ENCODE assay signal across 8 cellular contexts in the genomic region with DNA sequence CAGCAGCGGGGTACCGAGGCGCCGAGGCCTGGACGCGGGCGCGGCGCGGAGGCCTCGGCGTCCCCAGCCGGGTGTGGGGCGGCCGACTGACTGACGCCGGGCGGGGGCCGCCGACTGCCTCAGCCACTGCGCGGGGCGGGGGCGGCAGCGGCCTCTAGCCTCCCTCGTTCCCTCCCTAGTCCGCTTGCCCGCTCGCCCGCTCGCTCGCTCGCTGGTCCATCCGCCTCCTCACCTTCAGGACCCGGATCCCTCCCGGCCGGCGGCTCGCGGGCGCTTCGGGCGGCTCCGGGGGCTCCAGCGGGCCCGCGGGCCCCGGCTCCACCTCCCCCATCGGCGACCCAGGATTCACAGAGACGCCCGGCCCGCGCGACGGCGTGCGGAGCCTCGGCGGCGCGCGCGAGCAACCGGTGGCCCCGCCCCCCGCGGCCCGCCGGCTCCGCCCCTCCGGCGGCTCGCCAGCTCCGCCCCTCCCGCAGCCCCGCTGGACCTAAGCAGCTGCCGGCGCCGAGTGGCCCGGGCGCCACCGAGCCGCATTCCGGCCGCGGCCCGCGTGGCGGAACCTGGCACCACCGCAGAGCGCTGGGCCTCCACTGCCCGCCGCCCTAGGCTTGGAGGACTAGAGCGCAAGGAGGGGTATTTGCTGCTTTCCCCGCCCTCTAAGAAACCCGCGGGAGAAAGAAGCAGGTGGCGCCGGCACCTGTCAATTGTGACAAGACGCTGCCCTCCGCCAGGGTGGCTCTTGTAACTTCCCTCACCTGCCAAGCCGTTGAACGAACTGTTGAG. TPM values are rescaled to one million over a fixed set of nuclear protein-coding genes. Genes with fewer than 3 reads are reported as not detected.
DNase-seq lines count a peak whose midpoint lies in the region; ATAC-seq and TF ChIP-seq lines count a peak whose summit lies in the region.

No MANE protein-coding gene starts in this region.

- ATAC-seq in GM21723 (IDR thresholded peaks at IDR 0.05; ENCODE audit: unreplicated experiment): peak; percentile 79

- H3K4me1 ChIP-seq in ES-I3 (ENCODE audit: insufficient read depth, low read length): no peaks in the 10 kb centered on the region

- DNase-seq in SKM-1 treated with dmso at 0.1 percent for 144 hours (lab: John Stamatoyannopoulos, UW; ENCODE audit: unreplicated experiment) (peak; percentile 56), cardiac septum (ENCODE audit: low spot score) (peak; percentile 90), pons (ENCODE audit: low spot score) (peak; percentile 69), type B pancreatic cell (ENCODE audit: extremely low spot score, unreplicated experiment) (peak; percentile 86)
- peak; percentile 84 for DNase-seq in activated naive CD8-positive, alpha-beta T cell treated with anti-CD3 and anti-CD28 coated beads for 36 hours

- H3K9me3 Mint-ChIP-seq in activated naive CD8-positive, alpha-beta T cell treated with anti-CD3 and anti-CD28 coated beads for 36 hours: no peaks in the 10 kb centered on the region
- H3K9me3 Mint-ChIP-seq in type B pancreatic cell: no peaks in the 10 kb centered on the region

- peak overlapping the region; percentile 78 for H3K4me3 Mint-ChIP-seq in activated naive CD8-positive, alpha-beta T cell treated with anti-CD3 and anti-CD28 coated beads for 36 hours
- peak overlapping the region; percentile 93 for H3K4me3 Mint-ChIP-seq in type B pancreatic cell

- peak overlapping the region; percentile 76 for H3K9ac ChIP-seq in ES-I3 (ENCODE audit: low read depth, low read length)

- peak overlapping the region; percentile 30 for H3K27ac Mint-ChIP-seq in activated naive CD8-positive, alpha-beta T cell treated with anti-CD3 and anti-CD28 coated beads for 36 hours
- H3K27ac Mint-ChIP-seq in type B pancreatic cell: peak overlapping the region; percentile 91

- peak; percentile 24 for TF ChIP-seq CTCF in type B pancreatic cell (conservative IDR thresholded peaks at IDR 0.05)

- H3K27me3 Mint-ChIP-seq in activated naive CD8-positive, alpha-beta T cell treated with anti-CD3 and anti-CD28 coated beads for 36 hours: peaks cover 7% of the 10 kb centered on the region
- H3K27me3 Mint-ChIP-seq in type B pancreatic cell: peaks cover 11% of the 10 kb centered on the region

- H3K4me1 Mint-ChIP-seq in activated naive CD8-positive, alpha-beta T cell treated with anti-CD3 and anti-CD28 coated beads for 36 hours: peaks cover 10% of the 10 kb centered on the region
- H3K4me1 Mint-ChIP-seq in type B pancreatic cell (ENCODE audit: unreplicated experiment): peaks cover 13% of the 10 kb centered on the region

- intact Hi-C loops in cardiac septum (cut with DNase I): loop anchor here (5.0 kb wide), 2 partner anchors 84 to 159 kb away; partner anchors contain the start of genes AP1G1 and ZNF821

- H3K36me3 ChIP-seq in ES-I3 (ENCODE audit: insufficient read depth, low read length): no peaks in the 10 kb centered on the region
- no peaks in the 10 kb centered on the region for H3K36me3 ChIP-seq in KOPT-K1 (ENCODE audit: insufficient read depth, low read length)

- H3K27ac ChIP-seq in KOPT-K1 (ENCODE audit: low read depth, low read length, poor library complexity, severe bottlenecking): peak overlapping the region; percentile 50

- H3K36me3 Mint-ChIP-seq in activated naive CD8-positive, alpha-beta T cell treated with anti-CD3 and anti-CD28 coated beads for 36 hours: no peaks in the 10 kb centered on the region
- H3K36me3 Mint-ChIP-seq in type B pancreatic cell: peaks cover 3% of the 10 kb centered on the region

- H3K9me3 ChIP-seq in ES-I3 (ENCODE audit: control insufficient read depth, insufficient read depth, low read length) (no peaks in the 10 kb centered on the region), KOPT-K1 (ENCODE audit: insufficient read depth, low read length, poor library complexity, severe bottlenecking) (no peaks in the 10 kb centered on the region)

RNA-seq across cellular contexts. Expression of gene PHLPP2, which starts 0.8 kb away (rescaled TPM):
- 1 to 10 TPM; 9.3 to 9.8 TPM for total RNA-seq in activated naive CD8-positive, alpha-beta T cell treated with anti-CD3 and anti-CD28 coated beads for 36 hours
- total RNA-seq in cardiac septum: 6.6 TPM
- 10.2 and 12.0 TPM in 2 replicates for total RNA-seq in type B pancreatic cell (ENCODE audit: low replicate concordance)

Comparison
In these comparisons a context has a peak if more than half of its experiments do, and no peak if none do; other contexts are left out.
1. Peak in every context shown above with its lines: DNase-seq, ATAC-seq and H3K27ac ChIP-seq.